Comparison of ENCODE assay signal across 16 cellular contexts in genomic region chr11:93719310-93719709, GRCh38.
"Had no signal": no experiment of that assay in that cellular context is flagged by ENCODE, and none has a peak within 500 bp of the region (broad histone marks: within the 10 kb centered on the region; RNA-seq: fewer than 3 reads in every experiment).

No MANE protein-coding gene starts in this region.

- H3K4me3 Mint-ChIP-seq: activated CD4-positive, alpha-beta memory T cell treated with anti-CD3 and anti-CD28 coated beads for 36 hours; immature natural killer cell; natural killer cell treated with Interleukin-12 subunit alpha and Interleukin-12 subunit beta and Interleukin-15 and Interleukin-18, amount 100 ng/mL, for 72 hours had no signal

- H3K27ac Mint-ChIP-seq: activated CD4-positive, alpha-beta memory T cell treated with anti-CD3 and anti-CD28 coated beads for 36 hours had no signal

- ATAC-seq: activated CD4-positive, CD25-positive, alpha-beta regulatory T cell treated with anti-CD3 and anti-CD28 coated beads, Interleukin-2, amount 50 U/mL, for 24 hours; heart left ventricle; natural killer cell treated with Interleukin-12 subunit alpha and Interleukin-12 subunit beta and Interleukin-15 and Interleukin-18, amount 100 ng/mL, for 72 hours had no signal

- H3K27me3 Mint-ChIP-seq: activated CD4-positive, alpha-beta memory T cell treated with anti-CD3 and anti-CD28 coated beads for 36 hours; natural killer cell treated with Interleukin-12 subunit alpha and Interleukin-12 subunit beta and Interleukin-15 and Interleukin-18, amount 100 ng/mL, for 72 hours had no signal

- DNase-seq: activated CD4-positive, alpha-beta memory T cell treated with anti-CD3 and anti-CD28 coated beads for 36 hours; activated naive CD4-positive, alpha-beta T cell treated with Interleukin-2 at 50 U/mL for 16 hours; anterior cingulate cortex; dermis blood vessel endothelial cell; heart left ventricle; immature natural killer cell; mesendoderm; nucleus accumbens; posterior cingulate gyrus; retina; stimulated activated CD4-positive, alpha-beta T cell treated with anti-CD3 and anti-CD28 coated beads, Interleukin-12 subunit alpha, Interleukin-12 subunit beta, amount 100 ng/mL, for 4 hours; stimulated activated CD4-positive, alpha-beta T cell treated with anti-CD3 and anti-CD28 coated beads, Interleukin-2, amount 100 ng/mL, for 24 hours; T-helper 9 cell; thyroid gland had no signal

- H3K9me3 Mint-ChIP-seq: activated CD4-positive, alpha-beta memory T cell treated with anti-CD3 and anti-CD28 coated beads for 36 hours; immature natural killer cell; natural killer cell treated with Interleukin-12 subunit alpha and Interleukin-12 subunit beta and Interleukin-15 and Interleukin-18, amount 100 ng/mL, for 72 hours had no signal
